In the genomic region with DNA sequence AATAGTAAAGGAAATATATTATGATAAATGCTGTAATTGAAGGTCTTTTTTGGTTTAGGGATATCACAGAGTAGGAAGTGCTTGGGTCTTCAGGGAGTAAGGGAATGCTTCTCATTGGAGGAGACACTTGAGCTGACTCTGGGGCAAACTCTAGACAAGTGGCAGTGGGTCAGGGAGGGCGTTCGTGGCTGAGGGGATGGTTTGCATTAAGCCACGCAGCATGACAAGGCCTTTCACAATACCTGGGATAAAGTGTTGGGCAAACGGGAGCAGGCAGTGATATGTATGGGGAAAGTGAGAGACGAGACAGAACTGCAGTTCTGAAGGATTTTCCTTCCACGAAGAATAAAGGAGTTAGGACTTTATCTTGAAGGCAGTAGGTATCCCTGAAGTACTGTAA, we compare ENCODE assay signal across 25 cellular contexts.
"Had no signal": no experiment of that assay in that cellular context is flagged by ENCODE, and none has a peak within 500 bp of the region (broad histone marks: within the 10 kb centered on the region; RNA-seq: fewer than 3 reads in every experiment).

No MANE protein-coding gene starts in this region.

- H3K27ac ChIP-seq: breast epithelium, esophagus muscularis mucosa, heart right ventricle, lower lobe of right lung, uterus had no signal

- H3K4me1 ChIP-seq: breast epithelium, lower lobe of right lung, uterus had no signal

- H3K9me3 ChIP-seq: breast epithelium, esophagus muscularis mucosa, heart right ventricle, lower lobe of right lung, uterus had no signal

- H3K27me3 Mint-ChIP-seq: activated naive CD4-positive, alpha-beta T cell treated with anti-CD3 and anti-CD28 coated beads, Interleukin-2, amount 10 ng/mL, durations not matched to agents 7 days and 5 days; naive B cell; type B pancreatic cell had no signal

- H3K27ac Mint-ChIP-seq: activated naive CD4-positive, alpha-beta T cell treated with anti-CD3 and anti-CD28 coated beads, Interleukin-2, amount 10 ng/mL, durations not matched to agents 7 days and 5 days; activated T-helper 1 cell treated with anti-CD3 and anti-CD28 coated beads, Interleukin-12 subunit alpha, Interleukin-12 subunit beta, Interleukin-2, Interleukin-4 antibody, amounts not matched to agents 30 ng/mL and 10 ng/mL and 1 ng/mL, durations not matched to agents 14 hours and 24 hours and 36 hours; naive B cell; T-helper 1 cell treated with Interleukin-12 subunit alpha and Interleukin-12 subunit beta and Interleukin-4 antibody, amounts not matched to agents 30 μg/mL and 1 μg/mL, for 36 hours; type B pancreatic cell had no signal

- H3K4me1 Mint-ChIP-seq: activated naive CD4-positive, alpha-beta T cell treated with anti-CD3 and anti-CD28 coated beads, Interleukin-2, amount 10 ng/mL, durations not matched to agents 7 days and 5 days; naive B cell; neural crest cell had no signal

- H3K4me3 Mint-ChIP-seq: activated naive CD4-positive, alpha-beta T cell treated with anti-CD3 and anti-CD28 coated beads, Interleukin-2, amount 10 ng/mL, durations not matched to agents 7 days and 5 days; activated T-helper 1 cell treated with anti-CD3 and anti-CD28 coated beads, Interleukin-12 subunit alpha, Interleukin-12 subunit beta, Interleukin-2, Interleukin-4 antibody, amounts not matched to agents 30 ng/mL and 10 ng/mL and 1 ng/mL, durations not matched to agents 14 hours and 24 hours and 36 hours; naive B cell; neural crest cell; T-helper 1 cell treated with Interleukin-12 subunit alpha and Interleukin-12 subunit beta and Interleukin-4 antibody, amounts not matched to agents 30 μg/mL and 1 μg/mL, for 36 hours; type B pancreatic cell had no signal

- H3K4me3 ChIP-seq: breast epithelium, esophagus muscularis mucosa, heart right ventricle, lower lobe of right lung, uterus had no signal

- H3K9me3 Mint-ChIP-seq: activated naive CD4-positive, alpha-beta T cell treated with anti-CD3 and anti-CD28 coated beads, Interleukin-2, amount 10 ng/mL, durations not matched to agents 7 days and 5 days; activated T-helper 1 cell treated with anti-CD3 and anti-CD28 coated beads, Interleukin-12 subunit alpha, Interleukin-12 subunit beta, Interleukin-2, Interleukin-4 antibody, amounts not matched to agents 30 ng/mL and 10 ng/mL and 1 ng/mL, durations not matched to agents 14 hours and 24 hours and 36 hours; naive B cell; neural crest cell; T-helper 1 cell treated with Interleukin-12 subunit alpha and Interleukin-12 subunit beta and Interleukin-4 antibody, amounts not matched to agents 30 μg/mL and 1 μg/mL, for 36 hours; type B pancreatic cell had no signal

- H3K27me3 ChIP-seq: breast epithelium, esophagus muscularis mucosa, heart right ventricle, uterus had no signal

- H3K36me3 Mint-ChIP-seq: activated naive CD4-positive, alpha-beta T cell treated with anti-CD3 and anti-CD28 coated beads, Interleukin-2, amount 10 ng/mL, durations not matched to agents 7 days and 5 days; naive B cell; type B pancreatic cell had no signal

- DNase-seq: activated CD4-positive, alpha-beta T cell treated with anti-CD3 and anti-CD28 coated beads for 4 hours; activated CD4-positive, alpha-beta T cell treated with anti-CD3 and anti-CD28 coated beads, Interleukin-2, amount 50 U/mL, for 4 hours; activated effector memory CD4-positive, alpha-beta T cell treated with anti-CD3 and anti-CD28 coated beads, Interleukin-2, amount 50 U/mL, for 16 hours; activated naive CD4-positive, alpha-beta T cell treated with anti-CD3 and anti-CD28 coated beads, Interleukin-2, amount 10 ng/mL, durations not matched to agents 7 days and 5 days; activated T-cell treated with anti-CD3 and anti-CD28 coated beads for 4 hours; amygdala; central memory CD4-positive, alpha-beta T cell; foreskin melanocyte; heart right ventricle; lower lobe of right lung; mesenchymal stem cell; naive B cell; occipital lobe; right cardiac atrium; stimulated activated CD4-positive, alpha-beta T cell treated with anti-CD3 and anti-CD28 coated beads, Interleukin-15, amount 100 ng/mL, for 24 hours; stimulated activated CD4-positive, alpha-beta T cell treated with anti-CD3 and anti-CD28 coated beads, Interleukin-2, amount 100 ng/mL, for 24 hours; stimulated activated naive CD4-positive, alpha-beta T cell; T-helper 9 cell; uterus had no signal

- H3K36me3 ChIP-seq: breast epithelium, uterus had no signal
